ENCODE assay signal across 13 cellular contexts in genomic region chr2:85236107-85236506, GRCh38.
DNase-seq lines count a peak whose midpoint lies in the region; ATAC-seq and TF ChIP-seq lines count a peak whose summit lies in the region.
"Had no signal": no experiment of that assay in that cellular context is flagged by ENCODE, and none has a peak within 500 bp of the region (broad histone marks: within the 10 kb centered on the region; RNA-seq: fewer than 3 reads in every experiment).

No MANE protein-coding gene starts in this region.

- no peak for TF ChIP-seq CTCF in chondrocyte (IDR thresholded peaks at IDR 0.05)
- TF ChIP-seq CTCF in thyroid gland (IDR thresholded peaks at IDR 0.05) = no peak

- H3K27me3 ChIP-seq in HUES48 (ENCODE audit: control insufficient read depth, insufficient read depth, low read length) (no peaks in the 10 kb centered on the region), thyroid gland (no peaks in the 10 kb centered on the region)
- H3K27me3 ChIP-seq: BE2C had no signal

- H3K4me1 Mint-ChIP-seq in chondrocyte (ENCODE audit: low read depth) = peaks cover 18% of the 10 kb centered on the region

- TF ChIP-seq POLR2A in thyroid gland (IDR thresholded peaks at IDR 0.05) = no peak

- intact Hi-C loops in thyroid gland (cut with DNase I) = no loop called here

- H3K4me1 ChIP-seq in HUES48 (ENCODE audit: control insufficient read depth, insufficient read depth, low read length) = peaks cover 62% of the 10 kb centered on the region
- H3K4me1 ChIP-seq in thyroid gland = peaks cover 72 to 86% of the 10 kb centered on the region in 2 donors
- H3K4me1 ChIP-seq: A549, BE2C had no signal

- H3K27ac Mint-ChIP-seq in chondrocyte (ENCODE audit: unreplicated experiment) = no peak overlapping the region
- H3K27ac Mint-ChIP-seq: CD4-positive, alpha-beta memory T cell had no signal

- WGBS in thyroid gland, 2 donors = 73% methylated on average over 3 of the region's 3 CpGs

- H3K36me3 Mint-ChIP-seq in chondrocyte (ENCODE audit: low read depth) = peaks cover 3% of the 10 kb centered on the region
- H3K36me3 Mint-ChIP-seq: CD4-positive, alpha-beta memory T cell had no signal

- H3K27ac ChIP-seq in HUES48 (ENCODE audit: low read depth, low read length) (peak overlapping the region; percentile 34), thyroid gland (peak overlapping the region in 2 of 3 donors; percentile 76 to 78)
- H3K27ac ChIP-seq: A549, C4-2B had no signal

- H3K9ac ChIP-seq in HUES48 (ENCODE audit: low read depth, low read length) = no peak overlapping the region

- H3K9me3 ChIP-seq in HUES48 (ENCODE audit: control insufficient read depth, insufficient read depth, low read length) (no peaks in the 10 kb centered on the region), thyroid gland (no peaks in the 10 kb centered on the region)
- H3K9me3 ChIP-seq: A549, BE2C had no signal

- DNase-seq in chondrocyte (ENCODE audit: low spot score) (peak; percentile 29), left lobe of liver (ENCODE audit: low spot score) (no peak), thyroid gland (no peak), NCI-H446 (lab: John Stamatoyannopoulos, UW) (no peak)
- no peak for DNase-seq in activated CD4-positive, alpha-beta T cell treated with anti-CD3 and anti-CD28 coated beads for 1 hour
- DNase-seq: BE2C; CD4-positive, alpha-beta memory T cell; DMS79 had no signal

- no peaks in the 10 kb centered on the region for H3K27me3 Mint-ChIP-seq in chondrocyte (ENCODE audit: low read depth)

- ATAC-seq in left lobe of liver (peak; percentile 62), GM19452 (IDR thresholded peaks at IDR 0.05; ENCODE audit: unreplicated experiment) (no peak)
- ATAC-seq: A549, GM12878 had no signal

- no peak overlapping the region for H3K4me3 Mint-ChIP-seq in chondrocyte (ENCODE audit: unreplicated experiment)
- H3K4me3 Mint-ChIP-seq: CD4-positive, alpha-beta memory T cell had no signal

- H3K36me3 ChIP-seq in HUES48 (ENCODE audit: control insufficient read depth, insufficient read depth, low read length) = no peaks in the 10 kb centered on the region
- no peaks in the 10 kb centered on the region for H3K36me3 ChIP-seq in thyroid gland
- H3K36me3 ChIP-seq: BE2C had no signal

- no peaks in the 10 kb centered on the region for H3K9me3 Mint-ChIP-seq in chondrocyte (ENCODE audit: low read depth)
- H3K9me3 Mint-ChIP-seq: CD4-positive, alpha-beta memory T cell had no signal

- H3K4me3 ChIP-seq in HUES48 (ENCODE audit: low read depth, low read length) (no peak overlapping the region), thyroid gland (replicated peaks in 1 of 3) (no peak overlapping the region)
- H3K4me3 ChIP-seq: A549, GM12878 had no signal
